24 cellular contexts compared by ENCODE assay signal in the genomic region with DNA sequence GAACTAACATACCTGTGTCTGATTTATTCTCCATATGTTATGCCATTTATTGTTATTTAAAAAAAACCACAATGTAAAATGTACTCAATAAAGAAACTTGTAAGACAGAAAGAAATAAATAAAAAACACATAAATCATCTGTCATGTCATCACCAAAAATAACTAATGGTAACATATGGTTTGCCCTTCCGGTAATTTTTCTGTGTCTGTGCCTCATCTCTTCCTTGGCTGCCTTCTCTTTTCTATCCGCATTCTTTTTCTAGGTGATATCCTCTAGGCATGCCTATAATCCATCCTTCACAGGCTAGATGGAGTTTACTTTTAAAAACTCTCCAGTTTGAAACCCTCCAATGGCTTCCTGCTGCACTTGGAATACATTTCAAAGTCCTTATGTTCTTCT.
"Had no signal": no experiment of that assay in that cellular context is flagged by ENCODE, and none has a peak within 500 bp of the region (broad histone marks: within the 10 kb centered on the region; RNA-seq: fewer than 3 reads in every experiment).

No MANE protein-coding gene starts in this region.

- H3K27me3 Mint-ChIP-seq: activated CD4-positive, alpha-beta memory T cell treated with anti-CD3 and anti-CD28 coated beads, Interleukin-2, amount 10 ng/mL, durations not matched to agents 7 days and 5 days; activated CD4-positive, alpha-beta T cell treated with anti-CD3 and anti-CD28 coated beads, Interleukin-2, amount 10 ng/mL, durations not matched to agents 7 days and 5 days; activated naive CD8-positive, alpha-beta T cell; activated T-cell treated with anti-CD3 and anti-CD28 coated beads, Interleukin-2, amount 50 U/mL, for 24 hours had no signal

- H3K36me3 Mint-ChIP-seq: activated naive CD8-positive, alpha-beta T cell had no signal

- H3K4me1 ChIP-seq: colonic mucosa, esophagus squamous epithelium, gastroesophageal sphincter had no signal

- H3K9me3 ChIP-seq: colonic mucosa, esophagus squamous epithelium, gastroesophageal sphincter had no signal

- H3K4me3 ChIP-seq: colonic mucosa, esophagus squamous epithelium, gastroesophageal sphincter had no signal

- DNase-seq: activated CD4-positive, alpha-beta memory T cell treated with anti-CD3 and anti-CD28 coated beads, Interleukin-2, amount 10 ng/mL, durations not matched to agents 7 days and 5 days; activated CD4-positive, alpha-beta T cell treated with anti-CD3 and anti-CD28 coated beads for 1 hour; activated CD4-positive, alpha-beta T cell treated with anti-CD3 and anti-CD28 coated beads for 4 hours; activated CD4-positive, alpha-beta T cell treated with anti-CD3 and anti-CD28 coated beads, Interleukin-2, amount 10 ng/mL, durations not matched to agents 7 days and 5 days; activated CD4-positive, alpha-beta T cell treated with anti-CD3 and anti-CD28 coated beads, Interleukin-2, amount 50 U/mL, for 4 hours; activated CD8-positive, alpha-beta memory T cell treated with anti-CD3 and anti-CD28 coated beads, Interleukin-2, amount 50 U/mL, for 48 hours; activated gamma-delta T cell treated with Interleukin-2 at 50 U/mL for 16 hours; activated naive CD4-positive, alpha-beta T cell treated with anti-CD3 and anti-CD28 coated beads, Interleukin-2, amount 50 U/mL, for 16 hours; activated naive CD4-positive, alpha-beta T cell treated with Interleukin-2 at 50 U/mL for 16 hours; activated T-cell treated with anti-CD3 and anti-CD28 coated beads for 4 hours; activated T-cell treated with anti-CD3 and anti-CD28 coated beads, Interleukin-2, amount 50 U/mL, for 24 hours; activated T-cell treated with anti-CD3 and anti-CD28 coated beads, Interleukin-2, amount 50 U/mL, for 72 hours; amniotic stem cell; anterior cingulate cortex; brain microvascular endothelial cell; colonic mucosa; effector CD8-positive, alpha-beta T cell; esophagus squamous epithelium; foreskin melanocyte; T-helper 2 cell had no signal

- H3K36me3 ChIP-seq: brain microvascular endothelial cell, colonic mucosa, esophagus squamous epithelium, gastroesophageal sphincter had no signal

- H3K27me3 ChIP-seq: brain microvascular endothelial cell, colonic mucosa, esophagus squamous epithelium, gastroesophageal sphincter had no signal

- H3K27ac ChIP-seq: brain microvascular endothelial cell, colonic mucosa, epithelial cell of prostate, esophagus squamous epithelium, gastroesophageal sphincter had no signal

- H3K4me1 Mint-ChIP-seq: activated CD4-positive, alpha-beta memory T cell treated with anti-CD3 and anti-CD28 coated beads, Interleukin-2, amount 10 ng/mL, durations not matched to agents 7 days and 5 days; activated CD4-positive, alpha-beta T cell treated with anti-CD3 and anti-CD28 coated beads, Interleukin-2, amount 10 ng/mL, durations not matched to agents 7 days and 5 days; central memory CD8-positive, alpha-beta T cell had no signal

- H3K9me3 Mint-ChIP-seq: activated T-cell treated with anti-CD3 and anti-CD28 coated beads, Interleukin-2, amount 50 U/mL, for 24 hours had no signal

- H3K4me3 Mint-ChIP-seq: activated CD4-positive, alpha-beta memory T cell treated with anti-CD3 and anti-CD28 coated beads, Interleukin-2, amount 10 ng/mL, durations not matched to agents 7 days and 5 days; activated CD4-positive, alpha-beta T cell treated with anti-CD3 and anti-CD28 coated beads, Interleukin-2, amount 10 ng/mL, durations not matched to agents 7 days and 5 days; activated naive CD8-positive, alpha-beta T cell; activated T-cell treated with anti-CD3 and anti-CD28 coated beads, Interleukin-2, amount 50 U/mL, for 24 hours; activated T-cell treated with anti-CD3 and anti-CD28 coated beads, Interleukin-2, amount 50 U/mL, for 72 hours; central memory CD8-positive, alpha-beta T cell had no signal

- H3K27ac Mint-ChIP-seq: activated CD4-positive, alpha-beta memory T cell treated with anti-CD3 and anti-CD28 coated beads, Interleukin-2, amount 10 ng/mL, durations not matched to agents 7 days and 5 days; activated CD4-positive, alpha-beta T cell treated with anti-CD3 and anti-CD28 coated beads, Interleukin-2, amount 10 ng/mL, durations not matched to agents 7 days and 5 days; activated naive CD8-positive, alpha-beta T cell; activated T-cell treated with anti-CD3 and anti-CD28 coated beads, Interleukin-2, amount 50 U/mL, for 24 hours; activated T-cell treated with anti-CD3 and anti-CD28 coated beads, Interleukin-2, amount 50 U/mL, for 72 hours had no signal
